12 cellular contexts compared by ENCODE assay signal in genomic region chr12:89373772-89374572, GRCh38. TPM values are rescaled to one million over a fixed set of nuclear protein-coding genes. Genes with fewer than 3 reads are reported as not detected.
DNase-seq lines count a peak whose midpoint lies in the region; ATAC-seq and TF ChIP-seq lines count a peak whose summit lies in the region.
"Had no signal": no experiment of that assay in that cellular context is flagged by ENCODE, and none has a peak within 500 bp of the region (broad histone marks: within the 10 kb centered on the region; RNA-seq: fewer than 3 reads in every experiment).

No MANE protein-coding gene starts in this region.

- peak overlapping the region; percentile 21 for H3K4me2 ChIP-seq in osteoblast (ENCODE audit: insufficient read depth, low read length)
- H3K4me2 ChIP-seq: neural progenitor cell had no signal

- no peaks in the 10 kb centered on the region for H3K79me2 ChIP-seq in osteoblast (ENCODE audit: insufficient read depth, low read length)

- TF ChIP-seq CTCF in fibroblast of villous mesenchyme (IDR thresholded peaks at IDR 0.05; ENCODE audit: insufficient read depth, low read depth, low read length) (no peak), osteoblast (IDR thresholded peaks at IDR 0.05; ENCODE audit: extremely low read depth, low read depth, low read length) (no peak)

- peak overlapping the region; percentile 77 for H3K27ac ChIP-seq in osteoblast (ENCODE audit: low read depth, low read length)
- H3K27ac ChIP-seq: neural progenitor cell had no signal

- no peak overlapping the region for H2AFZ ChIP-seq in osteoblast (ENCODE audit: low read length)
- H2AFZ ChIP-seq: neural progenitor cell had no signal

- no peaks in the 10 kb centered on the region for H4K20me1 ChIP-seq in osteoblast (ENCODE audit: insufficient read depth, low read length)

- no peaks in the 10 kb centered on the region for H3K36me3 ChIP-seq in osteoblast (ENCODE audit: insufficient read depth, low read length)
- H3K36me3 ChIP-seq: neural progenitor cell had no signal

- H3K4me3 ChIP-seq in fibroblast of villous mesenchyme (ENCODE audit: low read depth, low read length) (no peak overlapping the region), osteoblast (ENCODE audit: insufficient read depth, low read length) (no peak overlapping the region)
- H3K4me3 ChIP-seq: neural progenitor cell had no signal

- H3K27me3 ChIP-seq in osteoblast (ENCODE audit: insufficient read depth, low read length) = no peaks in the 10 kb centered on the region
- H3K27me3 ChIP-seq: neural progenitor cell had no signal

- peaks cover 52% of the 10 kb centered on the region for H3K4me1 ChIP-seq in osteoblast (ENCODE audit: insufficient read depth, low read length)
- H3K4me1 ChIP-seq: neural progenitor cell had no signal

- no peaks in the 10 kb centered on the region for H3K9me3 ChIP-seq in osteoblast (ENCODE audit: low read depth, low read length)

- ATAC-seq in HG03159 (IDR thresholded peaks at IDR 0.05; ENCODE audit: unreplicated experiment) = no peak

- peak; percentile 85 for DNase-seq in EH (ENCODE audit: low read depth)
- peak; percentile 86 for DNase-seq in SW480 (ENCODE audit: low spot score)
- peak; percentile 78 for DNase-seq in fibroblast of villous mesenchyme (ENCODE audit: low read depth)
- peak; percentile 93 for DNase-seq in osteoblast (ENCODE audit: insufficient read length, low spot score, missing footprints)
- no peak for DNase-seq in activated naive CD4-positive, alpha-beta T cell treated with Interleukin-2 at 50 U/mL for 16 hours
- no peak for DNase-seq in NCI-H1105 (lab: John Stamatoyannopoulos, UW)
- DNase-seq in COLO668 (lab: John Stamatoyannopoulos, UW; ENCODE audit: unreplicated experiment) = no peak
- DNase-seq: activated T-cell treated with anti-CD3 and anti-CD28 coated beads, Interleukin-2, amount 50 U/mL, for 24 hours; CD4-positive, alpha-beta T cell; stimulated activated CD8-positive, alpha-beta memory T cell treated with anti-CD3 and anti-CD28 coated beads, Interleukin-4, amount 100 ng/mL, for 48 hours had no signal

RNA-seq across cellular contexts. Expression of gene DUSP6, which starts 21.7 kb away (rescaled TPM):
- total RNA-seq in fibroblast of villous mesenchyme = 68.9 and 75.1 TPM in 2 replicates
- 28.6 and 30.0 TPM in 2 replicates for total RNA-seq in osteoblast

Comparison
In these comparisons a context has a peak if more than half of its experiments do, and no peak if none do; other contexts are left out.
1. DNase-seq: peak in EH (single experiment), SW480 (single experiment), fibroblast of villous mesenchyme (single experiment) and osteoblast (single experiment); none in activated naive CD4-positive, alpha-beta T cell treated with Interleukin-2 at 50 U/mL for 16 hours (single experiment), NCI-H1105 (single experiment) and COLO668 (single experiment).